In genomic region chr18:80246656-80247402, GRCh38 we compare ENCODE assay signal across 8 cellular contexts. TPM values are rescaled to one million over a fixed set of nuclear protein-coding genes. Genes with fewer than 3 reads are reported as not detected.
DNase-seq lines count a peak whose midpoint lies in the region; ATAC-seq, FAIRE-seq and TF ChIP-seq lines count a peak whose summit lies in the region.

No MANE protein-coding gene starts in this region.

- no peak for TF ChIP-seq POLR2A in GM12878 (IDR thresholded peaks at IDR 0.05; ENCODE audit: low read depth, low read length)

- H3K27ac Mint-ChIP-seq in stimulated activated memory B cell treated with anti-CD40 and anti-IgM and Interleukin-4, amounts not matched to agents 10 μg/mL and 1 μg/mL and 100 μg/mL, for 72 hours, result no peak overlapping the region

- H2AFZ ChIP-seq in GM12878 (ENCODE audit: control insufficient read depth, low read depth, low read length), result no peak overlapping the region

- intact Hi-C loops in GM12878 (cut with micrococcal nuclease; ENCODE audit: unreplicated experiment), result no loop called here

- SMC1A ChIA-PET in GM12878 (lab: Charles Lee; ENCODE audit: uncharacterized antibody, unreplicated experiment), result interaction anchor here (1.0 to 1.4 kb wide), 3 partner anchors 33 to 89 kb away, joined by 3 to 5 read pairs (median 5); no protein-coding TSS in a partner anchor

- peak overlapping the region; percentile 45; the same call in 1 of the 2 replicates for H3K4me3 ChIP-seq in GM12878

- 22% methylated on average over 44 of the region's 83 CpGs for WGBS in GM12878 (ENCODE audit: insufficient coverage, insufficient replicate concordance, low lambda C conversion rate, missing lambda C conversion rate)

- CTCF ChIA-PET in GM12878 (lab: Yijun Ruan, JAX), result interaction anchor here (1.0 to 1.2 kb wide), 2 partner anchors 10 to 47 kb away, joined by 3 read pairs; no protein-coding TSS in a partner anchor

- peak overlapping the region; percentile 36 for H3K4me3 Mint-ChIP-seq in stimulated activated memory B cell treated with anti-CD40 and anti-IgM and Interleukin-4, amounts not matched to agents 10 μg/mL and 1 μg/mL and 100 μg/mL, for 72 hours

- H3K9me3 Mint-ChIP-seq in stimulated activated memory B cell treated with anti-CD40 and anti-IgM and Interleukin-4, amounts not matched to agents 10 μg/mL and 1 μg/mL and 100 μg/mL, for 72 hours, result no peaks in the 10 kb centered on the region

- no peak for TF ChIP-seq EP300 in GM12878 (IDR thresholded peaks at IDR 0.05; ENCODE audit: borderline replicate concordance in 1 of 2, control insufficient read depth in 1 of 2, low read depth in 2 of 2, low read length in 2 of 2)

- H3K4me1 ChIP-seq in GM12878 (ENCODE audit: control insufficient read depth, insufficient read depth, low read length), result no peaks in the 10 kb centered on the region

- H3K36me3 ChIP-seq in GM12878 (ENCODE audit: control insufficient read depth in 2 of 2, insufficient read depth in 2 of 2, low read length in 1 of 2), result no peaks in the 10 kb centered on the region

- H3K27ac ChIP-seq in GM12878 (ENCODE audit: control insufficient read depth, insufficient read depth), result no peak overlapping the region

- FAIRE-seq in HTR-8/SVneo (lab: Jason Lieb, UNC) (no peak), GM12878 (lab: Jason Lieb, UNC) (no peak)

- no TSS peak for BruUV-seq in GM12878 (replicated peaks; lab: Mats Ljungman, UMichigan)

- no peaks in the 10 kb centered on the region for H4K20me1 ChIP-seq in GM12878 (ENCODE audit: control insufficient read depth, insufficient read depth)

- H3K9me3 ChIP-seq in GM12878 (replicated peaks; ENCODE audit: control insufficient read depth, insufficient read depth, low read length), result no peaks in the 10 kb centered on the region

- peak; percentile 85 for DNase-seq in D341Med (ENCODE audit: low spot score)
- peak; percentile 10 for DNase-seq in HTR-8/SVneo (ENCODE audit: insufficient read length, low spot score)
- DNase-seq in GM12878 (ENCODE audit: low read depth, low spot score), result no peak
- peak; percentile 60 for DNase-seq in islet precursor cell
- no peak for DNase-seq in SIG-M5 treated with dmso at 0.1 percent for 504 hours (lab: John Stamatoyannopoulos, UW; ENCODE audit: unreplicated experiment)
- no peak for DNase-seq in putamen (ENCODE audit: low spot score)

- peak overlapping the region; percentile 68 for H3K4me2 ChIP-seq in GM12878 (ENCODE audit: control insufficient read depth, insufficient read depth)

- H3K4me1 Mint-ChIP-seq in stimulated activated memory B cell treated with anti-CD40 and anti-IgM and Interleukin-4, amounts not matched to agents 10 μg/mL and 1 μg/mL and 100 μg/mL, for 72 hours, result no peaks in the 10 kb centered on the region

- TF ChIP-seq CTCF in GM12878 (IDR thresholded peaks at IDR 0.05 in 2 of 3, conservative IDR thresholded peaks at IDR 0.05 in 1 of 3; ENCODE audit: control insufficient read depth in 2 of 3, extremely low read depth in 1 of 3, insufficient read depth in 1 of 3, low read depth in 3 of 3, low read length in 3 of 3), result no peak

- no peaks in the 10 kb centered on the region for H3K36me3 Mint-ChIP-seq in stimulated activated memory B cell treated with anti-CD40 and anti-IgM and Interleukin-4, amounts not matched to agents 10 μg/mL and 1 μg/mL and 100 μg/mL, for 72 hours

- no peak overlapping the region for H3K9ac ChIP-seq in GM12878 (ENCODE audit: control insufficient read depth, insufficient read depth, low read length)

- RAD21 ChIA-PET in GM12878 (lab: Charles Lee; ENCODE audit: unreplicated experiment), result interaction anchor here (0.6 to 1.6 kb wide), 3 partner anchors 10 to 46 kb away, joined by 3 to 6 read pairs (median 4); no protein-coding TSS in a partner anchor

- in situ Hi-C loops in GM12878 (cut with MboI), result no loop called here

- peak; percentile 45 for ATAC-seq in GM19452 (IDR thresholded peaks at IDR 0.05; ENCODE audit: unreplicated experiment)
- peak; percentile 49 for ATAC-seq in GM12878
- ATAC-seq in stimulated activated memory B cell treated with anti-CD40 and anti-IgM and Interleukin-4, amounts not matched to agents 10 μg/mL and 1 μg/mL and 100 μg/mL, for 72 hours, result peak; percentile 3

- TF ChIP-seq RAD21 in GM12878 (IDR thresholded peaks at IDR 0.05; ENCODE audit: insufficient read depth, low read depth, low read length), result no peak

- POLR2A ChIA-PET in GM12878 (lab: Charles Lee), result interaction anchor here (0.6 kb wide), 3 partner anchors 34 to 68 kb away, joined by 3 to 6 read pairs (median 3); no protein-coding TSS in a partner anchor

- H3K79me2 ChIP-seq in GM12878 (ENCODE audit: control insufficient read depth, insufficient read depth, low read length), result no peaks in the 10 kb centered on the region

- peaks cover 2 to 3% of the 10 kb centered on the region in 2 experiments; a peak in 2 of 4 replicates for H3K27me3 ChIP-seq in GM12878 (replicated peaks in 1 of 2; ENCODE audit: control insufficient read depth in 2 of 2, insufficient read depth in 2 of 2, low read length in 1 of 2)

- peaks cover 44% of the 10 kb centered on the region for H3K27me3 Mint-ChIP-seq in stimulated activated memory B cell treated with anti-CD40 and anti-IgM and Interleukin-4, amounts not matched to agents 10 μg/mL and 1 μg/mL and 100 μg/mL, for 72 hours

TF ChIP-seq in GM12878, 131 proteins besides CTCF, POLR2A, EP300 and RAD21:
- TF ChIP-seq CREB1 (IDR thresholded peaks at IDR 0.05; ENCODE audit: low read depth) (no peak), RAD51 (IDR thresholded peaks at IDR 0.05) (no peak), GATAD2B (conservative IDR thresholded peaks at IDR 0.05; ENCODE audit: low read depth) (0 out of 2 replicates have a peak, but pooled peaks have one; percentile 30)
TF ChIP-seq in GM12878: peak in this region for 1.

RNA-seq across cellular contexts. Expression of gene PARD6G, which starts 0.5 kb away (rescaled TPM):
- total RNA-seq in GM12878 (2013; cell fraction: nucleolus; rRNA removed), result 0.12 and 0.17 TPM in 2 replicates
- total RNA-seq in GM12878 (2014; rRNA removed) (0.62 and 0.65 TPM in 2 replicates), GM12878 (2014; rRNA removed; fragmentation: Illumina TruSeq; extraction: Trizol) (0.40 and 0.55 TPM in 2 replicates), GM12878 (2021) (1.4 and 2.0 TPM in 2 replicates)
- polyA plus RNA-seq in GM12878 (2011; ENCODE audit: low read depth), result 0.12 TPM
- polyA plus RNA-seq in GM12878 (2011; rRNA removed) (1.9 and 2.2 TPM in 2 replicates), GM12878 (2014; fragmentation: Illumina TruSeq; extraction: Trizol) (0.41 and 0.59 TPM in 2 replicates), GM12878 (2014; fragmentation: Nextera tagmentation; extraction: Ambion mirVana) (under 1 TPM; 0.45 to 0.57 TPM), GM12878 (2014; rRNA removed) (1.2 and 1.4 TPM in 2 replicates), GM12878 (2016; fragmentation: Nextera tagmentation; extraction: Ambion mirVana) (1 to 10 TPM in 1 of 2 experiments, under 1 TPM in 1; 0.20 to 1.3 TPM)
- 2.4 and 2.5 TPM in 2 replicates for polyA plus RNA-seq in GM12878 (2011; cell fraction: cytosol; rRNA removed)
- 1.2 and 1.7 TPM in 2 replicates for polyA plus RNA-seq in GM12878 (2011; cell fraction: nucleus; rRNA removed)
- polyA plus RNA-seq in GM12878 (2012), result 0.35 and 0.39 TPM in 2 replicates
- 2.7 and 3.1 TPM in 2 replicates for polyA minus RNA-seq in GM12878 (2011; rRNA and poly(A)+ RNA removed)
- polyA minus RNA-seq in GM12878 (2011; cell fraction: cytosol; rRNA and poly(A)+ RNA removed), result 2.1 and 5.1 TPM in 2 replicates
- polyA minus RNA-seq in GM12878 (2011; cell fraction: nucleus; rRNA and poly(A)+ RNA removed), result 0.57 and 0.60 TPM in 2 replicates

Comparison
In these comparisons a context has a peak if more than half of its experiments do, and no peak if none do; other contexts are left out.
1. DNase-seq: peak in D341Med (single experiment), HTR-8/SVneo (single experiment) and islet precursor cell (single experiment); none in GM12878 (single experiment), SIG-M5 treated with dmso at 0.1 percent for 504 hours (single experiment) and putamen (single experiment).
2. Peak in every context shown above with its lines, with median percentiles within 50 percentile points of each other: ATAC-seq.